Comparison of ENCODE assay signal across 8 cellular contexts in the genomic region with DNA sequence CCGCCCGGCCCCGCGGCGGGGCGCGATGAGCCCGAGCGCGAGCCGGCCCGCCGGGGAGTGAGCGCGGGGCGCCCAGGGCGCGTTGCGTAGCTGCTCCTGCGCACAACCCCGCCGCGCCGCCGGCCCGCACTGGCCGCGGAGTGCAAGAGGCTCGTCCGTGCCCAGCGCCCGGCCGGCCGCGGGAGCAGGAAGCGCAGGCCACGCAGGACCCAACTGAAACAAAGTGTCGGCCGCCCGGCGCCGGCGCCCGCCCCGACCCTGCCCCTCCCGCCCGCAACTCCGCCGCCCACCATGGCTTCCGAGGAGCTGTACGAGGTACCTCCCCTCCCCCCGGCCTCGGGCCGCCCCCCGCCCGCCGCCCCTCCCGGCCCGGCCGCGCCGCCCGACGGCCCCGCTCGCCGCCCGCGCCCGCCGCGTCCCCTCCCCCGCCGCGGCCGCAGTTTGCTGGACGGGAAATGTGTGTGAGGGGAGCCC. TPM values are rescaled to one million over a fixed set of nuclear protein-coding genes. Genes with fewer than 3 reads are reported as not detected.
DNase-seq lines count a peak whose midpoint lies in the region; ATAC-seq and TF ChIP-seq lines count a peak whose summit lies in the region.

No MANE protein-coding gene starts in this region.

- CTCF ChIA-PET in WTC11 (lab: Charles Lee) = interaction anchor here (0.6 to 2.2 kb wide), 7 partner anchors 10 to 755 kb away, joined by 4 to 9 read pairs (median 5); no protein-coding TSS in a partner anchor

- H3K9me3 Mint-ChIP-seq in CD14-positive monocyte (peaks cover 5 to 17% (median 8%) of the 10 kb centered on the region in 7 donors), WTC11 (peaks cover 10% of the 10 kb centered on the region)

- peak overlapping the region; percentile 87 to 91 for H3K4me3 Mint-ChIP-seq in CD14-positive monocyte
- H3K4me3 Mint-ChIP-seq in WTC11 = no peak overlapping the region

- H3K27me3 ChIP-seq in foreskin keratinocyte (no peaks in the 10 kb centered on the region), psoas muscle (ENCODE audit: insufficient read depth in 3 of 3, low read length in 2 of 3) (no peaks in the 10 kb centered on the region)

- DNase-seq in CD14-positive monocyte (ENCODE audit: low spot score) = peak; percentile 48
- peak; percentile 45 for DNase-seq in WTC11 (ENCODE audit: low spot score)
- no peak for DNase-seq in foreskin keratinocyte
- DNase-seq in psoas muscle = peak in 1 of 2 donors; percentile 69
- DNase-seq in DMS153 treated with DMSO at 0.1 percent for 48 hours (lab: John Stamatoyannopoulos, UW; ENCODE audit: unreplicated experiment) = no peak
- DNase-seq in glomerular visceral epithelial cell (ENCODE audit: extremely low spot score) = no peak

- TF ChIP-seq CTCF in CD14-positive monocyte (IDR thresholded peaks at IDR 0.05) (no peak), WTC11 (IDR thresholded peaks at IDR 0.05) (no peak), foreskin keratinocyte (conservative IDR thresholded peaks at IDR 0.05) (no peak), psoas muscle (IDR thresholded peaks at IDR 0.05) (no peak)

- H3K4me1 Mint-ChIP-seq in CD14-positive monocyte = peaks cover 45% of the 10 kb centered on the region
- peaks cover 49% of the 10 kb centered on the region for H3K4me1 Mint-ChIP-seq in WTC11

- POLR2A ChIA-PET in WTC11 (lab: Charles Lee) = interaction anchor here (0.9 to 2.0 kb wide), 2 partner anchors 50 to 129 kb away, joined by 4 to 6 read pairs; no protein-coding TSS in a partner anchor

- no peak overlapping the region for H3K27ac Mint-ChIP-seq in CD14-positive monocyte
- H3K27ac Mint-ChIP-seq in WTC11 = no peak overlapping the region

- H3K4me3 ChIP-seq in psoas muscle = peak overlapping the region; percentile 71

- peaks cover 5% of the 10 kb centered on the region for H3K4me1 ChIP-seq in foreskin keratinocyte
- peaks cover 16% of the 10 kb centered on the region for H3K4me1 ChIP-seq in psoas muscle

- ATAC-seq in GM19023 (IDR thresholded peaks at IDR 0.05; ENCODE audit: unreplicated experiment) = peak; percentile 18
- peak; percentile 31 for ATAC-seq in HG03354 (IDR thresholded peaks at IDR 0.05; ENCODE audit: poor library complexity, severe bottlenecking, unreplicated experiment)
- no peak for ATAC-seq in WTC11
- ATAC-seq in foreskin keratinocyte = peak; percentile 9
- peak; percentile 42 to 59 (median 53) for ATAC-seq in psoas muscle

- H3K9me3 ChIP-seq in psoas muscle = no peaks in the 10 kb centered on the region

- intact Hi-C loops in CD14-positive monocyte (cut with micrococcal nuclease) (loop anchor here (5.0 to 10.0 kb wide), 6 partner anchors 92 to 1228 kb away; a partner anchor contains a TSS), psoas muscle (cut with DNase I) (loop anchor here (1.0 to 10.0 kb wide), 4 partner anchors 128 to 422 kb away; no protein-coding TSS in a partner anchor)

- H3K27ac ChIP-seq in foreskin keratinocyte (no peak overlapping the region), psoas muscle (peak overlapping the region; percentile 75)

- H3K27me3 Mint-ChIP-seq in CD14-positive monocyte (ENCODE audit: low read depth in 3 of 3) = peaks cover 17 to 24% (median 17%) of the 10 kb centered on the region in 3 donors
- H3K27me3 Mint-ChIP-seq in WTC11 (ENCODE audit: low read depth) = peaks cover 42% of the 10 kb centered on the region

- peaks cover 1 to 3% of the 10 kb centered on the region in 2 donors for H3K36me3 Mint-ChIP-seq in CD14-positive monocyte
- peaks cover 12% of the 10 kb centered on the region for H3K36me3 Mint-ChIP-seq in WTC11

- no peaks in the 10 kb centered on the region for H3K36me3 ChIP-seq in psoas muscle (ENCODE audit: insufficient read depth in 1 of 2, low read depth in 1 of 2)

- WGBS in psoas muscle, 3 donors = 0 to 1% (median 1%) methylated on average over 18 to 76 of the region's 77 CpGs

TF ChIP-seq in WTC11, 78 proteins besides CTCF, POLR2A, EP300 and RAD21:
- TF ChIP-seq, protein P1, sequence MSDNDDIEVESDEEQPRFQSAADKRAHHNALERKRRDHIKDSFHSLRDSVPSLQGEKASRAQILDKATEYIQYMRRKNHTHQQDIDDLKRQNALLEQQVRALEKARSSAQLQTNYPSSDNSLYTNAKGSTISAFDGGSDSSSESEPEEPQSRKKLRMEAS (CRISPR knock-in tag; IDR thresholded peaks at IDR 0.05) = no peak
- no peak for TF ChIP-seq ELF4 (CRISPR knock-in tag; IDR thresholded peaks at IDR 0.05; ENCODE audit: low read depth)
- TF ChIP-seq SMAD4 (CRISPR knock-in tag; IDR thresholded peaks at IDR 0.05) = no peak
- TF ChIP-seq ZNF671 (CRISPR knock-in tag; IDR thresholded peaks at IDR 0.05) = no peak
- TF ChIP-seq ETV6 (CRISPR knock-in tag; IDR thresholded peaks at IDR 0.05) = no peak
- TF ChIP-seq ZBTB21 (CRISPR knock-in tag; IDR thresholded peaks at IDR 0.05; ENCODE audit: borderline replicate concordance) = no peak
- no peak for TF ChIP-seq ZNF317 (CRISPR knock-in tag; IDR thresholded peaks at IDR 0.05; ENCODE audit: borderline replicate concordance, low read depth)
- no peak for TF ChIP-seq CBFB (CRISPR knock-in tag; IDR thresholded peaks at IDR 0.05; ENCODE audit: low read depth)
- TF ChIP-seq OVOL2 (CRISPR knock-in tag; IDR thresholded peaks at IDR 0.05; ENCODE audit: borderline replicate concordance) = no peak
- TF ChIP-seq ZNF121 (CRISPR knock-in tag; IDR thresholded peaks at IDR 0.05) = no peak
- TF ChIP-seq, protein P2, sequence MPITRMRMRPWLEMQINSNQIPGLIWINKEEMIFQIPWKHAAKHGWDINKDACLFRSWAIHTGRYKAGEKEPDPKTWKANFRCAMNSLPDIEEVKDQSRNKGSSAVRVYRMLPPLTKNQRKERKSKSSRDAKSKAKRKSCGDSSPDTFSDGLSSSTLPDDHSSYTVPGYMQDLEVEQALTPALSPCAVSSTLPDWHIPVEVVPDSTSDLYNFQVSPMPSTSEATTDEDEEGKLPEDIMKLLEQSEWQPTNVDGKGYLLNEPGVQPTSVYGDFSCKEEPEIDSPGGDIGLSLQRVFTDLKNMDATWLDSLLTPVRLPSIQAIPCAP (CRISPR knock-in tag; IDR thresholded peaks at IDR 0.05) = no peak
- TF ChIP-seq ZNF263 (CRISPR knock-in tag; IDR thresholded peaks at IDR 0.05; ENCODE audit: low read depth) = no peak
- no peak for TF ChIP-seq ATF1 (CRISPR knock-in tag; IDR thresholded peaks at IDR 0.05)
- TF ChIP-seq FOXK1 (CRISPR knock-in tag; IDR thresholded peaks at IDR 0.05) = no peak
- TF ChIP-seq, protein P3, sequence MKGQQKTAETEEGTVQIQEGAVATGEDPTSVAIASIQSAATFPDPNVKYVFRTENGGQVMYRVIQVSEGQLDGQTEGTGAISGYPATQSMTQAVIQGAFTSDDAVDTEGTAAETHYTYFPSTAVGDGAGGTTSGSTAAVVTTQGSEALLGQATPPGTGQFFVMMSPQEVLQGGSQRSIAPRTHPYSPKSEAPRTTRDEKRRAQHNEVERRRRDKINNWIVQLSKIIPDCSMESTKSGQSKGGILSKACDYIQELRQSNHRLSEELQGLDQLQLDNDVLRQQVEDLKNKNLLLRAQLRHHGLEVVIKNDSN (CRISPR knock-in tag; IDR thresholded peaks at IDR 0.05) = no peak

RNA-seq across cellular contexts. Expression of a gene that starts 0.3 kb away (rescaled TPM):
- polyA plus RNA-seq in CD14-positive monocyte (1 to 10 TPM; 2.9 to 4.2 TPM), foreskin keratinocyte (10.5 and 11.0 TPM in 2 replicates), psoas muscle (10 to 100 TPM in 2 of 3 donors, 1 to 10 TPM in 1; 10.0 to 19.5 (median 10.6) TPM)
- total RNA-seq in WTC11 (2021) (83.2 to 92.0 TPM (median 89.3 TPM) in 3 replicates), foreskin keratinocyte (38.4 and 40.8 TPM in 2 replicates), psoas muscle (10 to 100 TPM; 19.9 to 30.0 (median 25.1) TPM)

Comparison
In these comparisons a context has a peak if more than half of its experiments do, and no peak if none do; other contexts are left out.
1. DNase-seq: peak in CD14-positive monocyte (single experiment) and WTC11 (single experiment); none in foreskin keratinocyte (0 of 2), DMS153 treated with DMSO at 0.1 percent for 48 hours (single experiment) and glomerular visceral epithelial cell (single experiment).